In genomic region chr1:232630894-232631195, GRCh38 we compare ENCODE assay signal across 1 cellular context.
TF ChIP-seq lines count a peak whose summit lies in the region.

No MANE protein-coding gene starts in this region.

TF ChIP-seq in H1, 55 proteins besides CTCF, POLR2A, EP300 and RAD21 (continued from another document):
- TF ChIP-seq USF2 (IDR thresholded peaks at IDR 0.05; ENCODE audit: low read length) (no peak), JUND (IDR thresholded peaks at IDR 0.05; ENCODE audit: low read length) (no peak), CHD1 (IDR thresholded peaks at IDR 0.05; ENCODE audit: low read depth, low read length) (no peak), YY1 (IDR thresholded peaks at IDR 0.05; ENCODE audit: low read depth, low read length) (no peak), PHF8 (conservative IDR thresholded peaks at IDR 0.05; ENCODE audit: low read depth, low read length) (no peak), SIN3A (conservative IDR thresholded peaks at IDR 0.05 in 1 of 2, IDR thresholded peaks at IDR 0.05 in 1 of 2; ENCODE audit: low read depth in 1 of 2, low read length in 2 of 2) (no peak), BRCA1 (IDR thresholded peaks at IDR 0.05; ENCODE audit: low read depth, low read length) (no peak)
TF ChIP-seq in H1: peak in this region for 0.
